Comparison of ENCODE assay signal across 8 cellular contexts in the genomic region with DNA sequence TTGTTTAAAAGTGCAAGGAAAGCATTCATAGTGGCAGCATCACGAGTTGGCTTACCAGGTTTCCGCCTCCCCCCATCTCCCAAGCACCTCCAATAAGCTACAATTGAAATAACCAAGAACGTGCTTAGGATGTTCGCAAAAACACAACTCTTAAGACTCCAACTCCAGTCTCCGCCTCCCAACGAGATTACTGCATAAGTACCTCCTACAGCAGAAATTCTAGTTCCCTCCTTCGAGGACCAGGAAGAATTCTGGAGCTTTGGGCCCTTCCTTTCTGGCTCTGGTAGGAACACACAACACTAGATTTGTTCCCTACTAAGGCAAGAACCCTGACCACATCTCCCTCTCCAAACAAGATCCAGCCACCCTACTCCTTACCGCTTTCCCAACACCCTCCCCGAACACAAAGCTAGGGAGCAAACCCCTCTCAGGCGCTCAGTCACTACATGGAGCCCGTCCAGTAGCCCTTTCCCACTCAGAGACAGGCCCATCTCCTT. TPM values are rescaled to one million over a fixed set of nuclear protein-coding genes. Genes with fewer than 3 reads are reported as not detected.
DNase-seq lines count a peak whose midpoint lies in the region; ATAC-seq and TF ChIP-seq lines count a peak whose summit lies in the region.

No MANE protein-coding gene starts in this region.

- no peak for TF ChIP-seq CTCF in GM10266 (IDR thresholded peaks at IDR 0.05; ENCODE audit: control insufficient read depth, insufficient read depth, low read depth, missing control alignments)
- no peak for TF ChIP-seq CTCF in esophagus muscularis mucosa (IDR thresholded peaks at IDR 0.05)

- peak in 1 of 2 donors; percentile 48 for ATAC-seq in naive thymus-derived CD8-positive, alpha-beta T cell
- peak; percentile 40 for ATAC-seq in aorta (ENCODE audit: low FRiP score)
- ATAC-seq in HG03354 (IDR thresholded peaks at IDR 0.05; ENCODE audit: poor library complexity, severe bottlenecking, unreplicated experiment), result no peak
- no peak for ATAC-seq in GM18858 (IDR thresholded peaks at IDR 0.05; ENCODE audit: unreplicated experiment)

- CTCF ChIA-PET in activated CD4-positive, alpha-beta memory T cell treated with anti-CD3 and anti-CD28 coated beads for 36 hours (lab: Charles Lee), result interaction anchor here (0.7 to 2.6 kb wide), 13 partner anchors 15 to 244 kb away, joined by 3 to 17 read pairs (median 4); a partner anchor contains a TSS

- WGBS in esophagus muscularis mucosa, result 1% methylated on average over 11 of the region's 11 CpGs
- WGBS in aorta, 2 donors, result 0 to 1% methylated on average over 11 of the region's 11 CpGs

- DNase-seq in GM10266 (ENCODE audit: extremely low spot score) (peak; percentile 20), NCI-H2171 treated with DMSO at 0.1 percent for 48 hours (lab: John Stamatoyannopoulos, UW) (peak; percentile 70), esophagus muscularis mucosa (ENCODE audit: extremely low spot score) (no peak), aorta (no peak)
- DNase-seq in activated CD4-positive, alpha-beta memory T cell treated with anti-CD3 and anti-CD28 coated beads for 36 hours, result peak; percentile 55
- DNase-seq in naive thymus-derived CD8-positive, alpha-beta T cell, result peak in 6 of 10 donors; percentile 4 to 37 (median 18)

- no peak for TF ChIP-seq EP300 in esophagus muscularis mucosa (IDR thresholded peaks at IDR 0.05)

- H3K4me3 Mint-ChIP-seq in activated CD4-positive, alpha-beta memory T cell treated with anti-CD3 and anti-CD28 coated beads for 36 hours, result peak overlapping the region; percentile 100
- H3K4me3 Mint-ChIP-seq in naive thymus-derived CD8-positive, alpha-beta T cell, result peak overlapping the region; percentile 94 to 99 (median 96)

- peak overlapping the region; percentile 98 for H3K27ac Mint-ChIP-seq in activated CD4-positive, alpha-beta memory T cell treated with anti-CD3 and anti-CD28 coated beads for 36 hours
- H3K27ac Mint-ChIP-seq in naive thymus-derived CD8-positive, alpha-beta T cell, result peak overlapping the region; percentile 92 to 98 (median 94)

- peaks cover 53% of the 10 kb centered on the region for H3K4me1 Mint-ChIP-seq in activated CD4-positive, alpha-beta memory T cell treated with anti-CD3 and anti-CD28 coated beads for 36 hours (ENCODE audit: low read depth)
- H3K4me1 Mint-ChIP-seq in naive thymus-derived CD8-positive, alpha-beta T cell, result peaks cover 26 to 65% (median 59%) of the 10 kb centered on the region in 4 donors

- intact Hi-C loops in activated CD4-positive, alpha-beta memory T cell treated with anti-CD3 and anti-CD28 coated beads for 36 hours (cut with micrococcal nuclease), result loop anchor here (1.0 to 5.0 kb wide), 5 partner anchors 76 to 568 kb away; a partner anchor contains a TSS
- intact Hi-C loops in esophagus muscularis mucosa (cut with DNase I) (loop anchor here (2.0 to 5.0 kb wide), 2 partner anchors 76 to 78 kb away; a partner anchor contains a TSS), aorta (cut with DNase I) (loop anchor here (2.0 to 10.0 kb wide), 5 partner anchors 42 to 140 kb away; a partner anchor contains a TSS)

- H3K27ac ChIP-seq in esophagus muscularis mucosa (replicated peaks in 1 of 4) (peak overlapping the region; percentile 96 to 99 (median 98)), aorta (ENCODE audit: low read depth in 1 of 2, low read length in 2 of 2) (peak overlapping the region; percentile 48 to 87)

- H3K36me3 Mint-ChIP-seq in activated CD4-positive, alpha-beta memory T cell treated with anti-CD3 and anti-CD28 coated beads for 36 hours, result peaks cover 8% of the 10 kb centered on the region
- H3K36me3 Mint-ChIP-seq in naive thymus-derived CD8-positive, alpha-beta T cell, result no peaks in the 10 kb centered on the region

- H3K4me1 ChIP-seq in esophagus muscularis mucosa (peaks cover 59 to 82% (median 80%) of the 10 kb centered on the region in 4 donors), aorta (ENCODE audit: control insufficient read depth in 1 of 2, insufficient read depth in 2 of 2, low read length in 2 of 2) (peaks cover 0 to 2% of the 10 kb centered on the region in 2 donors)

- peak overlapping the region; percentile 74 to 96 (median 83) for H3K4me3 ChIP-seq in esophagus muscularis mucosa
- H3K4me3 ChIP-seq in aorta (ENCODE audit: low read length in 2 of 2), result peak overlapping the region; percentile 61 to 71

- H3K9me3 Mint-ChIP-seq in activated CD4-positive, alpha-beta memory T cell treated with anti-CD3 and anti-CD28 coated beads for 36 hours, result no peaks in the 10 kb centered on the region
- no peaks in the 10 kb centered on the region for H3K9me3 Mint-ChIP-seq in naive thymus-derived CD8-positive, alpha-beta T cell

- H3K27me3 Mint-ChIP-seq in activated CD4-positive, alpha-beta memory T cell treated with anti-CD3 and anti-CD28 coated beads for 36 hours, result no peaks in the 10 kb centered on the region
- H3K27me3 Mint-ChIP-seq in naive thymus-derived CD8-positive, alpha-beta T cell, result no peaks in the 10 kb centered on the region

- no peaks in the 10 kb centered on the region for H3K9me3 ChIP-seq in esophagus muscularis mucosa
- no peaks in the 10 kb centered on the region for H3K9me3 ChIP-seq in aorta (ENCODE audit: control insufficient read depth, low read length)

- TF ChIP-seq POLR2A in esophagus muscularis mucosa (IDR thresholded peaks at IDR 0.05; ENCODE audit: low read depth), result peak; percentile 14

- H3K36me3 ChIP-seq in esophagus muscularis mucosa, result peaks cover 0 to 5% (median 0%) of the 10 kb centered on the region in 4 donors
- no peaks in the 10 kb centered on the region for H3K36me3 ChIP-seq in aorta (ENCODE audit: control insufficient read depth in 1 of 2, insufficient read depth in 2 of 2, low read length in 1 of 2)

- H3K27me3 ChIP-seq in esophagus muscularis mucosa, result no peaks in the 10 kb centered on the region
- no peaks in the 10 kb centered on the region for H3K27me3 ChIP-seq in aorta (ENCODE audit: control insufficient read depth in 1 of 2, insufficient read depth in 2 of 2, low read length in 1 of 2)

- POLR2A ChIA-PET in activated CD4-positive, alpha-beta memory T cell treated with anti-CD3 and anti-CD28 coated beads for 36 hours (lab: Charles Lee), result interaction anchor here (0.7 to 3.3 kb wide), 24 partner anchors 9 to 288 kb away, joined by 3 to 38 read pairs (median 5); a partner anchor contains a TSS
- POLR2A ChIA-PET in naive thymus-derived CD8-positive, alpha-beta T cell (lab: Charles Lee), result interaction anchor here (0.9 to 3.2 kb wide), 12 partner anchors 9 to 288 kb away, joined by 3 to 39 read pairs (median 6); a partner anchor contains a TSS

RNA-seq across cellular contexts. Expression of a gene that starts 0.7 kb away (rescaled TPM):
- total RNA-seq in activated CD4-positive, alpha-beta memory T cell treated with anti-CD3 and anti-CD28 coated beads for 36 hours, result 10 to 100 TPM; 24.0 to 24.7 TPM
- total RNA-seq in esophagus muscularis mucosa (10 to 100 TPM; 12.9 to 17.7 (median 14.9) TPM), aorta (10 to 100 TPM; 42.7 to 47.0 TPM)
- 10 to 100 TPM; 27.2 to 27.9 TPM for total RNA-seq in naive thymus-derived CD8-positive, alpha-beta T cell
- polyA plus RNA-seq in naive thymus-derived CD8-positive, alpha-beta T cell, result 1 to 10 TPM; 6.9 to 7.8 (median 7.7) TPM
- 10 to 100 TPM in 1 of 2 donors, 1 to 10 TPM in 1; 5.4 to 10.9 TPM for polyA plus RNA-seq in aorta

Comparison
In these comparisons a context has a peak if more than half of its experiments do, and no peak if none do; other contexts are left out.
1. DNase-seq: peak in GM10266 (single experiment), NCI-H2171 treated with DMSO at 0.1 percent for 48 hours (single experiment), activated CD4-positive, alpha-beta memory T cell treated with anti-CD3 and anti-CD28 coated beads for 36 hours (single experiment) and naive thymus-derived CD8-positive, alpha-beta T cell (6 of 10); none in esophagus muscularis mucosa (single experiment) and aorta (0 of 2).